8 cellular contexts compared by ENCODE assay signal in the genomic region with DNA sequence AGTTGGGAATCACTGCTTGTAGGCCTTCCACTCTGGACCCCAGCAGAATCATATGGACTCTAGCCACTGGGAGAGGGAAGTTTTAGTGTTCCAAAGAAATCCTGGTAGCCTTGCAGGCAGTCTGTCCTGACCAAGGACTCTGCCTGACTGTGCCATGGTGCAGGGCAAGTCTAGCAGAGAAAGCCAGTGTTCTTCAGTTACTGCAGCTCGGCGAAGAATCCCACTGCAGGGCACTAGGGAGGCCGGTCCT. TPM values are rescaled to one million over a fixed set of nuclear protein-coding genes. Genes with fewer than 3 reads are reported as not detected.
DNase-seq lines count a peak whose midpoint lies in the region; ATAC-seq and TF ChIP-seq lines count a peak whose summit lies in the region.

No MANE protein-coding gene starts in this region.

- H3K36me3 ChIP-seq in esophagus muscularis mucosa, result peaks cover 0 to 13% (median 7%) of the 10 kb centered on the region in 4 donors
- no peaks in the 10 kb centered on the region for H3K36me3 ChIP-seq in parathyroid adenoma (ENCODE audit: control insufficient read depth, insufficient read depth, low read length)

- H3K9ac ChIP-seq in parathyroid adenoma, result no peak overlapping the region

- peak; percentile 1 for ATAC-seq in GM19438 (IDR thresholded peaks at IDR 0.05; ENCODE audit: low read depth, unreplicated experiment)

- WGBS in esophagus muscularis mucosa, result no CpG with 5 or more reads among the region's 3 CpGs

- H3K4me3 ChIP-seq in esophagus muscularis mucosa, result peak overlapping the region; percentile 58 to 70 (median 62)
- peak overlapping the region; percentile 56 for H3K4me3 ChIP-seq in parathyroid adenoma (ENCODE audit: low read depth, low read length)

- POLR2A ChIA-PET in RWPE1 (lab: Yijun Ruan, JAX; ENCODE audit: low non-redundant PET), result interaction anchor here (0.5 kb wide), 1 partner anchor 744 kb away, joined by 4 read pairs; no protein-coding TSS in a partner anchor

- no peaks in the 10 kb centered on the region for H3K79me2 ChIP-seq in parathyroid adenoma

- H3K9me3 ChIP-seq in esophagus muscularis mucosa (no peaks in the 10 kb centered on the region), parathyroid adenoma (ENCODE audit: control insufficient read depth, low read length) (no peaks in the 10 kb centered on the region)

- TF ChIP-seq CTCF in RWPE1 (conservative IDR thresholded peaks at IDR 0.05; ENCODE audit: low read depth) (no peak), esophagus muscularis mucosa (IDR thresholded peaks at IDR 0.05) (no peak), parathyroid adenoma (IDR thresholded peaks at IDR 0.05) (no peak)

- peaks cover 49 to 63% (median 55%) of the 10 kb centered on the region in 4 donors for H3K4me1 ChIP-seq in esophagus muscularis mucosa
- H3K4me1 ChIP-seq in parathyroid adenoma, result peaks cover 17% of the 10 kb centered on the region

- peak overlapping the region; percentile 72 for H3K27ac ChIP-seq in RWPE1
- H3K27ac ChIP-seq in esophagus muscularis mucosa (replicated peaks in 1 of 4), result peak overlapping the region; percentile 73 to 86 (median 80)
- H3K27ac ChIP-seq in parathyroid adenoma, result peak overlapping the region; percentile 69

- intact Hi-C loops in esophagus muscularis mucosa (cut with DNase I), result no loop called here

- CTCF ChIA-PET in RWPE1 (lab: Yijun Ruan, JAX), result interaction anchor here (0.5 to 1.7 kb wide), 4 partner anchors 9 to 694 kb away, joined by 3 to 11 read pairs (median 3); no protein-coding TSS in a partner anchor

- H2AFZ ChIP-seq in parathyroid adenoma, result peak overlapping the region; percentile 96

- no peak for TF ChIP-seq EP300 in esophagus muscularis mucosa (IDR thresholded peaks at IDR 0.05)

- no peaks in the 10 kb centered on the region for H3K27me3 ChIP-seq in esophagus muscularis mucosa
- no peaks in the 10 kb centered on the region for H3K27me3 ChIP-seq in parathyroid adenoma (ENCODE audit: control insufficient read depth, insufficient read depth, low read length)

- DNase-seq in RWPE1 (ENCODE audit: low spot score) (peak; percentile 52), esophagus muscularis mucosa (ENCODE audit: extremely low spot score) (no peak), NCI-H1436 treated with DMSO at 0.1 percent for 48 hours (lab: John Stamatoyannopoulos, UW) (no peak), NCI-H2029 treated with DMSO at 0.1 percent for 48 hours (lab: John Stamatoyannopoulos, UW) (no peak), NCI-H774 (lab: John Stamatoyannopoulos, UW) (no peak), NCI-H2227 (lab: John Stamatoyannopoulos, UW; ENCODE audit: unreplicated experiment) (no peak)

- H3K4me2 ChIP-seq in parathyroid adenoma (ENCODE audit: low read length), result peak overlapping the region; percentile 80

- TF ChIP-seq POLR2A in esophagus muscularis mucosa (IDR thresholded peaks at IDR 0.05; ENCODE audit: low read depth), result no peak

RNA-seq across cellular contexts. Expression of gene MATR3, which starts 20.3 kb away (rescaled TPM):
- 100 to 1,000 TPM; 164 to 234 (median 220) TPM for total RNA-seq in esophagus muscularis mucosa
